In the genomic region with DNA sequence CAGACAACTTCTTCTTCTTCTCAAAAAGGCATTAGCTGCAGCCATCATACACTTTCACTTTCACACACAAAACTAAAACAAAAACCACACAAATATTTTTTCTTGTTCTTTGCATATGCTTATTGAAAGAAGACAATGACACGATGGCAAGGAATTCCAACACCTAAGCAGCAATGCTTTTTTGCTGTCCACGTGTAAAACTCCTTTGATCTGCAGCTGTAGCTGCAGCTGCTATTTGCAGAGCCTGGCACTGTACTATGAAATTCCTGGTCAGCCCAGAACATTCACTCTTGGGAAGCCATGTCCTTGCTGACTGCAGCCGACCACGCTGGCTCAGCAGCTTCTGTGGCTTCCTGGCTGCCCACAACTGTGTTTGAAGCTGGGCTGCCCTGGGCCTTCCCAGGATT, we compare ENCODE assay signal across 11 cellular contexts.
DNase-seq lines count a peak whose midpoint lies in the region; ATAC-seq, FAIRE-seq and TF ChIP-seq lines count a peak whose summit lies in the region.
"Had no signal": no experiment of that assay in that cellular context is flagged by ENCODE, and none has a peak within 500 bp of the region (broad histone marks: within the 10 kb centered on the region; RNA-seq: fewer than 3 reads in every experiment).

No MANE protein-coding gene starts in this region.

- FAIRE-seq in kidney (lab: Jason Lieb, UNC), result no peak

- H3K36me3 ChIP-seq in kidney (ENCODE audit: control insufficient read depth in 1 of 2, insufficient read depth in 2 of 2, low read length in 2 of 2), result no peaks in the 10 kb centered on the region
- H3K36me3 ChIP-seq: prostate gland had no signal

- no peak overlapping the region for H3K27ac Mint-ChIP-seq in CD4-positive, alpha-beta T cell

- DNase-seq in EH (ENCODE audit: low read depth) (peak; percentile 54), left kidney (ENCODE audit: low read depth, low spot score) (peak; percentile 54), coronary artery (ENCODE audit: low spot score) (no peak), kidney (no peak), NCI-H1436 (lab: John Stamatoyannopoulos, UW) (no peak)
- DNase-seq in CD4-positive, alpha-beta T cell, result no peak
- DNase-seq: activated CD4-positive, alpha-beta T cell treated with anti-CD3 and anti-CD28 coated beads, Interleukin-2, amount 50 U/mL, for 1 hour; hippocampal formation had no signal

- no peaks in the 10 kb centered on the region for H3K4me1 ChIP-seq in kidney (ENCODE audit: control insufficient read depth in 1 of 2, insufficient read depth in 1 of 2, low read depth in 1 of 2, low read length in 2 of 2)
- H3K4me1 ChIP-seq: prostate gland had no signal

- no peaks in the 10 kb centered on the region for H3K36me3 Mint-ChIP-seq in CD4-positive, alpha-beta T cell (ENCODE audit: low read depth)

- no peak overlapping the region for H3K9ac ChIP-seq in kidney (ENCODE audit: low read length in 2 of 2)

- H3K27me3 ChIP-seq in CD4-positive, alpha-beta T cell (ENCODE audit: control insufficient read depth, insufficient read depth, low read length), result no peaks in the 10 kb centered on the region

- H3K9me3 ChIP-seq in CD4-positive, alpha-beta T cell (ENCODE audit: control insufficient read depth, low read length), result no peaks in the 10 kb centered on the region
- H3K9me3 ChIP-seq in kidney (ENCODE audit: control insufficient read depth in 1 of 2, low read length in 2 of 2), result no peaks in the 10 kb centered on the region
- H3K9me3 ChIP-seq: prostate gland had no signal

- CTCF ChIA-PET in CD4-positive, alpha-beta T cell (lab: Charles Lee), result no interaction called here

- intact Hi-C loops in CD4-positive, alpha-beta T cell (cut with DNase I, micrococcal nuclease), result no loop called here
- intact Hi-C loops in kidney (cut with DNase I), result no loop called here

- no peak overlapping the region for H3K27ac ChIP-seq in CD4-positive, alpha-beta T cell (ENCODE audit: low read depth, low read length)
- H3K27ac ChIP-seq in coronary artery (no peak overlapping the region), kidney (ENCODE audit: low read depth in 2 of 2, low read length in 2 of 2) (no peak overlapping the region)
- H3K27ac ChIP-seq: prostate gland had no signal

- ATAC-seq in HG03469 (IDR thresholded peaks at IDR 0.05; ENCODE audit: unreplicated experiment), result peak; percentile 42
- no peak for ATAC-seq in CD4-positive, alpha-beta T cell (ENCODE audit: poor library complexity)

- no peaks in the 10 kb centered on the region for H3K4me1 Mint-ChIP-seq in CD4-positive, alpha-beta T cell (ENCODE audit: low read depth)

- POLR2A ChIA-PET in CD4-positive, alpha-beta T cell (lab: Charles Lee), result no interaction called here

- H3K27me3 Mint-ChIP-seq in CD4-positive, alpha-beta T cell, result no peaks in the 10 kb centered on the region

- peak overlapping the region; percentile 30; the same call in 1 of the 2 replicates for H3K4me3 ChIP-seq in WI38 (ENCODE audit: low read depth, low read length)
- no peak overlapping the region for H3K4me3 ChIP-seq in coronary artery
- no peak overlapping the region for H3K4me3 ChIP-seq in kidney (ENCODE audit: low read length in 2 of 2)
- H3K4me3 ChIP-seq: prostate gland had no signal

- peaks cover 3% of the 10 kb centered on the region for H3K9me3 Mint-ChIP-seq in CD4-positive, alpha-beta T cell

- TF ChIP-seq CTCF in WI38 (IDR thresholded peaks at IDR 0.05; ENCODE audit: low read depth, low read length) (no peak), coronary artery (IDR thresholded peaks at IDR 0.05) (no peak), kidney (IDR thresholded peaks at IDR 0.05; ENCODE audit: borderline replicate concordance, extremely low read depth, insufficient read depth) (no peak)
- TF ChIP-seq CTCF in CD4-positive, alpha-beta T cell (IDR thresholded peaks at IDR 0.05), result no peak

- no peak overlapping the region for H3K4me3 Mint-ChIP-seq in CD4-positive, alpha-beta T cell

Comparison
In these comparisons a context has a peak if more than half of its experiments do, and no peak if none do; other contexts are left out.
1. DNase-seq: peak in EH (single experiment) and left kidney (single experiment); none in CD4-positive, alpha-beta T cell (0 of 10), coronary artery (single experiment), kidney (single experiment) and NCI-H1436 (single experiment).